ENCODE assay signal across 8 cellular contexts in genomic region chr3:151085227-151085888, GRCh38. TPM values are rescaled to one million over a fixed set of nuclear protein-coding genes. Genes with fewer than 3 reads are reported as not detected.
DNase-seq lines count a peak whose midpoint lies in the region; ATAC-seq and TF ChIP-seq lines count a peak whose summit lies in the region.

MED12L (plus strand) TSS chr3:151085664; CDS start chr3:151086927, 1,263 bp downstream.

- TF ChIP-seq CTCF in RWPE2 (IDR thresholded peaks at IDR 0.05; ENCODE audit: poor library complexity, severe bottlenecking) (no peak), parathyroid adenoma (IDR thresholded peaks at IDR 0.05) (peak; percentile 13)

- peaks cover 7% of the 10 kb centered on the region for H3K27me3 ChIP-seq in RWPE2 (ENCODE audit: insufficient read depth, poor library complexity, severe bottlenecking)
- H3K27me3 ChIP-seq in parathyroid adenoma (ENCODE audit: control insufficient read depth, insufficient read depth, low read length), result no peaks in the 10 kb centered on the region
- H3K27me3 ChIP-seq in aorta (ENCODE audit: control insufficient read depth in 1 of 2, insufficient read depth in 2 of 2, low read length in 1 of 2), result no peaks in the 10 kb centered on the region

- H2AFZ ChIP-seq in parathyroid adenoma, result peak within 1 kb of the TSS; percentile 75

- H3K9ac ChIP-seq in parathyroid adenoma, result no peak within 1 kb of the TSS

- peak within 1 kb of the TSS; percentile 49 for H3K4me3 ChIP-seq in RWPE2 (ENCODE audit: severe bottlenecking)
- H3K4me3 ChIP-seq in parathyroid adenoma (ENCODE audit: low read depth, low read length), result peak within 1 kb of the TSS; percentile 57
- peak within 1 kb of the TSS; percentile 51 to 66 for H3K4me3 ChIP-seq in aorta (ENCODE audit: low read length in 2 of 2)

- H3K27ac ChIP-seq in RWPE2 (ENCODE audit: poor library complexity, severe bottlenecking) (no peak within 1 kb of the TSS), parathyroid adenoma (peak within 1 kb of the TSS; percentile 61), aorta (ENCODE audit: low read depth in 1 of 2, low read length in 2 of 2) (no peak within 1 kb of the TSS)

- H3K4me2 ChIP-seq in parathyroid adenoma (ENCODE audit: low read length), result peak within 1 kb of the TSS; percentile 88

- in situ Hi-C loops in KBM-7 (cut with MboI; ENCODE audit: low pct_unique_long_range_greater_than_20kb, low sequenced_read_pairs), result no loop called here

- ATAC-seq in GM21619 (IDR thresholded peaks at IDR 0.05; ENCODE audit: unreplicated experiment) (peak; percentile 63), RWPE2 (ENCODE audit: low read depth) (peak; percentile 77), left cardiac atrium (peak; percentile 90 to 94), aorta (ENCODE audit: low FRiP score) (peak; percentile 90)

- peak; percentile 61 for DNase-seq in DMS53 treated with DMSO at 0.1 percent for 48 hours (lab: John Stamatoyannopoulos, UW; ENCODE audit: unreplicated experiment)
- DNase-seq in KBM-7, result peak; percentile 84
- peak; percentile 64 for DNase-seq in RWPE2 (ENCODE audit: low spot score)
- peak in 43 of 56 donors; percentile 12 to 78 (median 50) for DNase-seq in amygdala (lab: John Stamatoyannopoulos, UW)
- peak; percentile 77 for DNase-seq in left cardiac atrium
- DNase-seq in aorta, result peak; percentile 82 to 91

- no peaks in the 10 kb centered on the region for H3K79me2 ChIP-seq in parathyroid adenoma

- H3K4me1 ChIP-seq in RWPE2 (ENCODE audit: insufficient read depth, poor library complexity, severe bottlenecking), result no peaks in the 10 kb centered on the region
- no peaks in the 10 kb centered on the region for H3K4me1 ChIP-seq in parathyroid adenoma
- no peaks in the 10 kb centered on the region for H3K4me1 ChIP-seq in aorta (ENCODE audit: control insufficient read depth in 1 of 2, insufficient read depth in 2 of 2, low read length in 2 of 2)

- H3K9me3 ChIP-seq in RWPE2 (ENCODE audit: severe bottlenecking) (no peaks in the 10 kb centered on the region), parathyroid adenoma (ENCODE audit: control insufficient read depth, low read length) (no peaks in the 10 kb centered on the region), aorta (ENCODE audit: control insufficient read depth, low read length) (no peaks in the 10 kb centered on the region)

- intact Hi-C loops in left cardiac atrium (cut with DNase I), result loop anchor here in 1 of 2 donors (5.0 kb wide), 1 partner anchor 378 kb away; no protein-coding TSS in a partner anchor
- intact Hi-C loops in aorta (cut with DNase I), result loop anchor here in 1 of 2 donors (10.0 kb wide), 1 partner anchor 321 kb away; the partner anchor contains the start of gene SIAH2

- H3K36me3 ChIP-seq in RWPE2 (ENCODE audit: low read depth) (no peaks in the 10 kb centered on the region), parathyroid adenoma (ENCODE audit: control insufficient read depth, insufficient read depth, low read length) (no peaks in the 10 kb centered on the region), aorta (ENCODE audit: control insufficient read depth in 1 of 2, insufficient read depth in 2 of 2, low read length in 1 of 2) (no peaks in the 10 kb centered on the region)

- WGBS in aorta, 2 donors, result 0 to 1% methylated on average over 79 to 84 of the region's 84 CpGs

RNA-seq across cellular contexts. Expression of gene MED12L, which starts in this region (rescaled TPM):
- total RNA-seq in left cardiac atrium (under 1 TPM; 0.44 to 0.50 TPM), aorta (1 to 10 TPM; 1.1 to 2.3 TPM)
- polyA plus RNA-seq in aorta, result not detected

Comparison
In these comparisons a context has a peak if more than half of its experiments do, and no peak if none do; other contexts are left out.
1. Peak in DNase-seq and ATAC-seq in left cardiac atrium; RNA of the gene not detected or under 1 TPM.